ENCODE assay signal across 8 cellular contexts in genomic region chr6:81307640-81308214, GRCh38.
"Had no signal": no experiment of that assay in that cellular context is flagged by ENCODE, and none has a peak within 500 bp of the region (broad histone marks: within the 10 kb centered on the region; RNA-seq: fewer than 3 reads in every experiment).

No MANE protein-coding gene starts in this region.

- H3K4me3 ChIP-seq: GM23248, HAP-1 had no signal

- H2AFZ ChIP-seq: GM23248 had no signal

- ATAC-seq: HCT116, HepG2 had no signal

- H3K36me3 ChIP-seq: HAP-1 had no signal

- H3K9ac ChIP-seq: GM23248 had no signal

- H3K4me1 ChIP-seq: HAP-1 had no signal

- H3K27ac ChIP-seq: GM23248, HL-60 had no signal

- DNase-seq: GM23248, GOT3, H7, HFFc6 had no signal

- H3K9me3 ChIP-seq: HAP-1 had no signal
